Comparison of ENCODE assay signal across 11 cellular contexts in genomic region chr16:85335584-85336492, GRCh38.
DNase-seq lines count a peak whose midpoint lies in the region; ATAC-seq, FAIRE-seq and TF ChIP-seq lines count a peak whose summit lies in the region.
"Had no signal": no experiment of that assay in that cellular context is flagged by ENCODE, and none has a peak within 500 bp of the region (broad histone marks: within the 10 kb centered on the region; RNA-seq: fewer than 3 reads in every experiment).

No MANE protein-coding gene starts in this region.

- CTCF ChIA-PET in K562 (lab: Yijun Ruan, JAX; ENCODE audit: low intra/inter-chr PET ratio) = no interaction called here

- in situ Hi-C loops in K562 (cut with MboI) = no loop called here

- no peak for TF ChIP-seq EP300 in K562 (IDR thresholded peaks at IDR 0.05; ENCODE audit: low read length)

- H3K27ac ChIP-seq in C4-2B (peak overlapping the region; percentile 44; the same call in 1 of the 2 replicates), K562 (ENCODE audit: extremely low read depth, low read depth, low read length) (peak overlapping the region; percentile 85)
- H3K27ac ChIP-seq: parathyroid adenoma had no signal

- peak; percentile 80 for FAIRE-seq in K562 (lab: Jason Lieb, UNC)
- FAIRE-seq in frontal cortex (lab: Jason Lieb, UNC) = no peak

- peak overlapping the region; percentile 72; the same call in 1 of the 2 replicates for H3K4me2 ChIP-seq in K562 (ENCODE audit: insufficient read depth, low read length)

- H3K9me3 Mint-ChIP-seq in mesothelial cell of epicardium = no peaks in the 10 kb centered on the region

- no peak for TF ChIP-seq POLR2A in K562 (conservative IDR thresholded peaks at IDR 0.05)

- no peak overlapping the region for H2AFZ ChIP-seq in K562 (ENCODE audit: low read depth, low read length)

- no peaks in the 10 kb centered on the region; the same call in 2 of the 3 replicates for H3K36me3 ChIP-seq in K562 (ENCODE audit: control insufficient read depth, insufficient read depth, low read length)

- H3K9me1 ChIP-seq in K562 (ENCODE audit: control insufficient read depth, insufficient read depth, low read length) = no peaks in the 10 kb centered on the region

- H3K36me3 Mint-ChIP-seq in mesothelial cell of epicardium = no peaks in the 10 kb centered on the region

- peak overlapping the region; percentile 43 for H3K4me3 Mint-ChIP-seq in mesothelial cell of epicardium

- H3K27me3 ChIP-seq in K562 (ENCODE audit: control insufficient read depth in 2 of 2, insufficient read depth in 2 of 2, low read length in 2 of 2) = no peaks in the 10 kb centered on the region

- no peak for ATAC-seq in K562

- H3K27me3 Mint-ChIP-seq in mesothelial cell of epicardium (ENCODE audit: low read depth) = peaks cover 7% of the 10 kb centered on the region

- no peaks in the 10 kb centered on the region for H4K20me1 ChIP-seq in K562 (replicated peaks; ENCODE audit: control insufficient read depth, insufficient read depth, low read length)

- intact Hi-C loops in K562 (cut with micrococcal nuclease) = loop anchor here (10.0 kb wide), 1 partner anchor 229 kb away; no protein-coding TSS in a partner anchor

- POLR2A ChIA-PET in K562 (lab: Yijun Ruan, JAX) = interaction anchor here (0.5 to 0.9 kb wide), 6 partner anchors 12 to 656 kb away, joined by 3 to 4 read pairs (median 3); no protein-coding TSS in a partner anchor

- H3K4me3 ChIP-seq in K562 = no peak overlapping the region; the same call in 1 of the 2 replicates

- no peak overlapping the region for H3K27ac Mint-ChIP-seq in mesothelial cell of epicardium

- no peak for TF ChIP-seq RAD21 in K562 (CRISPR knock-in tag; conservative IDR thresholded peaks at IDR 0.05 in 1 of 2, IDR thresholded peaks at IDR 0.05 in 1 of 2)

- peak overlapping the region; percentile 64 to 85; a peak in 3 of 4 replicates for H3K9ac ChIP-seq in K562 (ENCODE audit: insufficient read depth in 1 of 2, low read depth in 2 of 2, low read length in 2 of 2)
- H3K9ac ChIP-seq: parathyroid adenoma had no signal

- TF ChIP-seq CTCF in C4-2B (conservative IDR thresholded peaks at IDR 0.05) (no peak), K562 (IDR thresholded peaks at IDR 0.05 in 2 of 3, conservative IDR thresholded peaks at IDR 0.05 in 1 of 3; ENCODE audit: insufficient read depth in 2 of 3, low read depth in 1 of 3, low read length in 3 of 3) (no peak), mesothelial cell of epicardium (IDR thresholded peaks at IDR 0.05; ENCODE audit: unreplicated experiment) (no peak)

- WGBS in K562 (ENCODE audit: insufficient coverage, low coverage, missing lambda C conversion rate) = 78% methylated on average over 21 of the region's 24 CpGs

- peak; percentile 55 for DNase-seq in HT-29 (ENCODE audit: low spot score)
- peak in 1 of 4 experiments; percentile 58 for DNase-seq in K562 (ENCODE audit: extremely low read depth in 1 of 4, low spot score in 3 of 4)
- no peak for DNase-seq in mesothelial cell of epicardium (ENCODE audit: low spot score in 2 of 2, unreplicated experiment in 2 of 2)
- no peak for DNase-seq in NCI-H1930 (lab: John Stamatoyannopoulos, UW)
- no peak for DNase-seq in frontal cortex (ENCODE audit: low spot score in 2 of 2)
- no peak for DNase-seq in NCI-H345 treated with DMSO at 0.1 percent for 48 hours (lab: John Stamatoyannopoulos, UW; ENCODE audit: unreplicated experiment)
- DNase-seq in SKM-1 treated with dmso at 0.1 percent for 144 hours (lab: John Stamatoyannopoulos, UW; ENCODE audit: unreplicated experiment) = no peak
- DNase-seq: MM.1S, SIG-M5 had no signal

- H3K9me3 ChIP-seq in K562 (replicated peaks; ENCODE audit: control insufficient read depth, insufficient read depth, low read depth, low read length) = no peaks in the 10 kb centered on the region

- H3K79me2 ChIP-seq in K562 (ENCODE audit: control insufficient read depth, insufficient read depth, low read length) = peaks cover 12% of the 10 kb centered on the region; the same call in 2 of the 3 replicates

- H3K4me1 ChIP-seq in K562 (replicated peaks in 1 of 2; ENCODE audit: control insufficient read depth in 2 of 2, insufficient read depth in 2 of 2, low read length in 2 of 2) = peaks cover 31 to 73% of the 10 kb centered on the region in 2 experiments

- H3K4me1 Mint-ChIP-seq in mesothelial cell of epicardium = peaks cover 38% of the 10 kb centered on the region

- BruUV-seq in K562 (replicated peaks; lab: Mats Ljungman, UMichigan) = no TSS peak

TF ChIP-seq in K562, 482 proteins besides CTCF, POLR2A, EP300 and RAD21 (continues in another document):
- peak; percentile 98 for TF ChIP-seq NFIC (IDR thresholded peaks at IDR 0.05)
- no peak for TF ChIP-seq ELF1 (tag; IDR thresholded peaks at IDR 0.05)
- peak; percentile 3 for TF ChIP-seq FIP1L1 (IDR thresholded peaks at IDR 0.05; ENCODE audit: low read depth, low read length, poor library complexity, severe bottlenecking)
- TF ChIP-seq FOXM1 (IDR thresholded peaks at IDR 0.05; ENCODE audit: low read depth) = no peak
- 0 out of 2 replicates have a peak, but pooled peaks have one; percentile 57 for TF ChIP-seq FOXM1 (CRISPR knock-in tag; IDR thresholded peaks at IDR 0.05; ENCODE audit: low read depth)
- no peak for TF ChIP-seq PRMT5 (CRISPR knock-in tag; IDR thresholded peaks at IDR 0.05)
- no peak for TF ChIP-seq ZNF655 (CRISPR knock-in tag; IDR thresholded peaks at IDR 0.05)
- no peak for TF ChIP-seq GABPA (tag; conservative IDR thresholded peaks at IDR 0.05; ENCODE audit: low read depth)
- 0 out of 2 replicates have a peak, but pooled peaks have one; percentile 43 for TF ChIP-seq GABPB1 (CRISPR knock-in tag; IDR thresholded peaks at IDR 0.05)
- TF ChIP-seq NR2C2 (CRISPR knock-in tag; IDR thresholded peaks at IDR 0.05) = no peak
- no peak for TF ChIP-seq NR2C2 (tag; IDR thresholded peaks at IDR 0.05)
- TF ChIP-seq ZNF23 (CRISPR knock-in tag; IDR thresholded peaks at IDR 0.05) = no peak
- no peak for TF ChIP-seq BRD4 (IDR thresholded peaks at IDR 0.05)
- no peak for TF ChIP-seq MECOM (CRISPR knock-in tag; IDR thresholded peaks at IDR 0.05)
- peak; percentile 10; the same call in 1 of the 2 replicates for TF ChIP-seq ZNF584 (CRISPR knock-in tag; IDR thresholded peaks at IDR 0.05; ENCODE audit: low read depth)
- TF ChIP-seq USF1 (CRISPR knock-in tag; IDR thresholded peaks at IDR 0.05) = peak; percentile 39; the same call in 1 of the 2 replicates
- no peak for TF ChIP-seq SMARCE1 (IDR thresholded peaks at IDR 0.05)
- peak; percentile 45; the same call in 1 of the 2 replicates for TF ChIP-seq FOXP1 (CRISPR knock-in tag; IDR thresholded peaks at IDR 0.05)
- TF ChIP-seq DMBX1 (CRISPR knock-in tag; IDR thresholded peaks at IDR 0.05; ENCODE audit: borderline replicate concordance) = no peak
- no peak for TF ChIP-seq TCF7L2 (IDR thresholded peaks at IDR 0.05; ENCODE audit: low read depth, low read length)
- 0 out of 2 replicates have a peak, but pooled peaks have one; percentile 21 for TF ChIP-seq LCOR (CRISPR knock-in tag; IDR thresholded peaks at IDR 0.05)
